8 cellular contexts compared by ENCODE assay signal in genomic region chr5:135246923-135247795, GRCh38.
DNase-seq lines count a peak whose midpoint lies in the region; ATAC-seq and FAIRE-seq lines count a peak whose summit lies in the region.

No MANE protein-coding gene starts in this region.

- no peaks in the 10 kb centered on the region for H3K36me3 Mint-ChIP-seq in stimulated activated effector memory CD8-positive, alpha-beta T cell treated with anti-CD3 and anti-CD28 coated beads, Interleukin-12 subunit alpha, Interleukin-12 subunit beta, amount 100 ng/mL, for 72 hours
- H3K36me3 Mint-ChIP-seq in activated CD4-positive, alpha-beta T cell treated with anti-CD3 and anti-CD28 coated beads, Interleukin-2, amount 10 ng/mL, durations not matched to agents 24 days and 14 days (ENCODE audit: low read depth), result no peaks in the 10 kb centered on the region

- 73 to 74% (median 73%) methylated on average over 28 of the region's 28 CpGs for WGBS in small intestine, 3 donors

- DNase-seq in left cardiac atrium, result no peak
- no peak for DNase-seq in cardiac septum (ENCODE audit: low spot score)
- peak; percentile 66 to 75 for DNase-seq in SW 1271 (lab: John Stamatoyannopoulos, UW)
- peak; percentile 79 for DNase-seq in fibroblast of the conjunctiva (ENCODE audit: low read depth)
- no peak for DNase-seq in stimulated activated effector memory CD8-positive, alpha-beta T cell treated with anti-CD3 and anti-CD28 coated beads, Interleukin-12 subunit alpha, Interleukin-12 subunit beta, amount 100 ng/mL, for 72 hours (ENCODE audit: low spot score in 2 of 2)
- no peak for DNase-seq in small intestine
- no peak for DNase-seq in activated CD4-positive, alpha-beta T cell treated with anti-CD3 and anti-CD28 coated beads, Interleukin-2, amount 10 ng/mL, durations not matched to agents 24 days and 14 days
- no peak for DNase-seq in T-helper 2 cell

- no peak overlapping the region for H3K27ac ChIP-seq in small intestine (ENCODE audit: low read depth in 1 of 2, low read length in 1 of 2)

- no peaks in the 10 kb centered on the region for H3K9me3 Mint-ChIP-seq in stimulated activated effector memory CD8-positive, alpha-beta T cell treated with anti-CD3 and anti-CD28 coated beads, Interleukin-12 subunit alpha, Interleukin-12 subunit beta, amount 100 ng/mL, for 72 hours
- no peaks in the 10 kb centered on the region for H3K9me3 Mint-ChIP-seq in activated CD4-positive, alpha-beta T cell treated with anti-CD3 and anti-CD28 coated beads, Interleukin-2, amount 10 ng/mL, durations not matched to agents 24 days and 14 days

- H3K9me3 ChIP-seq in small intestine (ENCODE audit: control insufficient read depth, low read depth), result no peaks in the 10 kb centered on the region

- no peaks in the 10 kb centered on the region for H3K27me3 Mint-ChIP-seq in activated CD4-positive, alpha-beta T cell treated with anti-CD3 and anti-CD28 coated beads, Interleukin-2, amount 10 ng/mL, durations not matched to agents 24 days and 14 days

- no peaks in the 10 kb centered on the region for H3K27me3 ChIP-seq in small intestine (ENCODE audit: control insufficient read depth in 2 of 2, insufficient read depth in 2 of 2, low read length in 2 of 2)

- H3K4me1 Mint-ChIP-seq in stimulated activated effector memory CD8-positive, alpha-beta T cell treated with anti-CD3 and anti-CD28 coated beads, Interleukin-12 subunit alpha, Interleukin-12 subunit beta, amount 100 ng/mL, for 72 hours, result no peaks in the 10 kb centered on the region
- peaks cover 4% of the 10 kb centered on the region for H3K4me1 Mint-ChIP-seq in activated CD4-positive, alpha-beta T cell treated with anti-CD3 and anti-CD28 coated beads, Interleukin-2, amount 10 ng/mL, durations not matched to agents 24 days and 14 days

- peak; percentile 14 to 82 for ATAC-seq in left cardiac atrium
- peak; percentile 20 for ATAC-seq in stimulated activated effector memory CD8-positive, alpha-beta T cell treated with anti-CD3 and anti-CD28 coated beads, Interleukin-12 subunit alpha, Interleukin-12 subunit beta, amount 100 ng/mL, for 72 hours

- intact Hi-C loops in left cardiac atrium (cut with DNase I), result no loop called here
- intact Hi-C loops in cardiac septum (cut with DNase I), result no loop called here
- intact Hi-C loops in activated CD4-positive, alpha-beta T cell treated with anti-CD3 and anti-CD28 coated beads, Interleukin-2, amount 10 ng/mL, durations not matched to agents 24 days and 14 days (cut with micrococcal nuclease), result no loop called here

- H3K27ac Mint-ChIP-seq in stimulated activated effector memory CD8-positive, alpha-beta T cell treated with anti-CD3 and anti-CD28 coated beads, Interleukin-12 subunit alpha, Interleukin-12 subunit beta, amount 100 ng/mL, for 72 hours, result no peak overlapping the region
- H3K27ac Mint-ChIP-seq in activated CD4-positive, alpha-beta T cell treated with anti-CD3 and anti-CD28 coated beads, Interleukin-2, amount 10 ng/mL, durations not matched to agents 24 days and 14 days, result no peak overlapping the region

- H3K4me3 Mint-ChIP-seq in stimulated activated effector memory CD8-positive, alpha-beta T cell treated with anti-CD3 and anti-CD28 coated beads, Interleukin-12 subunit alpha, Interleukin-12 subunit beta, amount 100 ng/mL, for 72 hours, result no peak overlapping the region
- no peak overlapping the region for H3K4me3 Mint-ChIP-seq in activated CD4-positive, alpha-beta T cell treated with anti-CD3 and anti-CD28 coated beads, Interleukin-2, amount 10 ng/mL, durations not matched to agents 24 days and 14 days

- no peak overlapping the region for H3K4me3 ChIP-seq in small intestine (ENCODE audit: low read depth in 1 of 2, low read length in 2 of 2)

- no peak for FAIRE-seq in small intestine (lab: Jason Lieb, UNC)

- H3K36me3 ChIP-seq in small intestine (ENCODE audit: control insufficient read depth in 2 of 2, insufficient read depth in 2 of 2, low read length in 2 of 2), result no peaks in the 10 kb centered on the region

- no peaks in the 10 kb centered on the region for H3K4me1 ChIP-seq in small intestine (ENCODE audit: control insufficient read depth in 2 of 2, insufficient read depth in 1 of 2, low read depth in 1 of 2, low read length in 1 of 2)

Comparison
In these comparisons a context has a peak if more than half of its experiments do, and no peak if none do; other contexts are left out.
1. DNase-seq: peak in SW 1271 (2 of 2) and fibroblast of the conjunctiva (single experiment); none in left cardiac atrium (single experiment), cardiac septum (single experiment), stimulated activated effector memory CD8-positive, alpha-beta T cell treated with anti-CD3 and anti-CD28 coated beads, Interleukin-12 subunit alpha, Interleukin-12 subunit beta, amount 100 ng/mL, for 72 hours (0 of 2), small intestine (single experiment), activated CD4-positive, alpha-beta T cell treated with anti-CD3 and anti-CD28 coated beads, Interleukin-2, amount 10 ng/mL, durations not matched to agents 24 days and 14 days (single experiment) and T-helper 2 cell (0 of 5).